ENCODE assay signal across 19 cellular contexts in genomic region chr4:186832906-186833305, GRCh38.
A peak's percentile ranks its signal among the peaks of the same experiment; 100 is the strongest.
DNase-seq lines count a peak whose midpoint lies in the region; ATAC-seq and TF ChIP-seq lines count a peak whose summit lies in the region.
"Had no signal": no experiment of that assay in that cellular context is flagged by ENCODE, and none has a peak within 500 bp of the region (broad histone marks: within the 10 kb centered on the region; RNA-seq: fewer than 3 reads in every experiment).

No MANE protein-coding gene starts in this region.

- no peaks in the 10 kb centered on the region for H3K36me3 Mint-ChIP-seq in endothelial cell (ENCODE audit: low read depth, unreplicated experiment)
- H3K36me3 Mint-ChIP-seq: CD4-positive, CD25-positive, alpha-beta regulatory T cell had no signal

- H3K4me2 ChIP-seq in mammary epithelial cell (ENCODE audit: insufficient read depth, low read depth, low read length) = no peak overlapping the region

- H3K27me3 Mint-ChIP-seq in endothelial cell (ENCODE audit: unreplicated experiment) = no peaks in the 10 kb centered on the region
- H3K27me3 Mint-ChIP-seq: B cell; CD4-positive, CD25-positive, alpha-beta regulatory T cell had no signal

- peak overlapping the region; percentile 34 for H3K27ac Mint-ChIP-seq in endothelial cell (ENCODE audit: unreplicated experiment)
- H3K27ac Mint-ChIP-seq: B cell; CD4-positive, CD25-positive, alpha-beta regulatory T cell had no signal

- no peak overlapping the region for H3K9ac ChIP-seq in mammary epithelial cell (ENCODE audit: insufficient read depth, low read length)
- H3K9ac ChIP-seq: GM23248 had no signal

- H3K9me3 Mint-ChIP-seq in endothelial cell (ENCODE audit: unreplicated experiment) = no peaks in the 10 kb centered on the region

- no peak overlapping the region for H3K4me3 Mint-ChIP-seq in endothelial cell (ENCODE audit: unreplicated experiment)
- H3K4me3 Mint-ChIP-seq: B cell; CD4-positive, CD25-positive, alpha-beta regulatory T cell had no signal

- CTCF ChIA-PET in mammary epithelial cell (lab: Charles Lee; ENCODE audit: low non-redundant PET) = no interaction called here

- WGBS in mammary epithelial cell (ENCODE audit: low coverage, missing lambda C conversion rate) = 8% methylated on average over 1 of the region's 1 CpG

- H3K4me3 ChIP-seq in mammary epithelial cell (replicated peaks in 1 of 3; ENCODE audit: insufficient read depth in 1 of 3, low read depth in 2 of 3, low read length in 3 of 3) (no peak overlapping the region), breast epithelium (no peak overlapping the region), thoracic aorta (no peak overlapping the region), coronary artery (no peak overlapping the region)
- H3K4me3 ChIP-seq: GM23248, MG63 had no signal

- H2AFZ ChIP-seq in mammary epithelial cell (ENCODE audit: low read depth, low read length) = peak overlapping the region; percentile 24
- H2AFZ ChIP-seq: GM23248 had no signal

- no peaks in the 10 kb centered on the region for H3K36me3 ChIP-seq in mammary epithelial cell (ENCODE audit: insufficient read depth, low read length)
- H3K36me3 ChIP-seq in breast epithelium = no peaks in the 10 kb centered on the region
- H3K36me3 ChIP-seq in thoracic aorta = no peaks in the 10 kb centered on the region
- H3K36me3 ChIP-seq: MG63 had no signal

- no TSS peak for BruUV-seq in mammary epithelial cell (replicated peaks; lab: Mats Ljungman, UMichigan)

- no peaks in the 10 kb centered on the region for H3K9me3 ChIP-seq in mammary epithelial cell (replicated peaks; ENCODE audit: insufficient read depth, low read length)
- H3K9me3 ChIP-seq in breast epithelium = no peaks in the 10 kb centered on the region
- no peaks in the 10 kb centered on the region for H3K9me3 ChIP-seq in thoracic aorta
- H3K9me3 ChIP-seq: MG63 had no signal

- peaks cover 10% of the 10 kb centered on the region for H3K4me1 Mint-ChIP-seq in endothelial cell (ENCODE audit: unreplicated experiment)
- H3K4me1 Mint-ChIP-seq: B cell; CD4-positive, CD25-positive, alpha-beta regulatory T cell had no signal

- H3K27ac ChIP-seq in mammary epithelial cell (ENCODE audit: insufficient read depth, low read depth, low read length) (peak overlapping the region; percentile 33), breast epithelium (no peak overlapping the region), thoracic aorta (no peak overlapping the region), coronary artery (no peak overlapping the region)
- H3K27ac ChIP-seq: 22Rv1, GM23248 had no signal

- dilution Hi-C loops in mammary epithelial cell (cut with HindIII; ENCODE audit: low sequenced_read_pairs) = no loop called here

- DNase-seq in mammary epithelial cell (peak; percentile 79), breast epithelium (ENCODE audit: low spot score in 2 of 2) (no peak), endothelial cell (ENCODE audit: low spot score) (no peak), iris pigment epithelial cell (ENCODE audit: low read depth) (peak; percentile 70), thoracic aorta (ENCODE audit: low spot score) (no peak), Right ventricle myocardium superior (no peak), coronary artery (ENCODE audit: low spot score) (no peak)
- DNase-seq: CD4-positive, CD25-positive, alpha-beta regulatory T cell; DMS53; GM23248; HCEC 1CT; MG63; NCI-H1092; NCI-H2081 treated with DMSO at 0.1 percent for 48 hours; NCI-H524 had no signal

- intact Hi-C loops in mammary epithelial cell (cut with micrococcal nuclease) (loop anchor here (5.0 kb wide), 1 partner anchor 106 kb away; no protein-coding TSS in a partner anchor), breast epithelium (cut with DNase I; ENCODE audit: low total_unique reads) (no loop called here), Right ventricle myocardium superior (cut with DNase I) (no loop called here)

- no peaks in the 10 kb centered on the region for H4K20me1 ChIP-seq in mammary epithelial cell (ENCODE audit: insufficient read depth, low read length)

- in situ Hi-C loops in mammary epithelial cell (cut with MboI; ENCODE audit: low sequenced_read_pairs in 2 of 2) = no loop called here

- no peaks in the 10 kb centered on the region for H3K79me2 ChIP-seq in mammary epithelial cell (ENCODE audit: insufficient read depth, low read length)

- TF ChIP-seq CTCF in mammary epithelial cell (conservative IDR thresholded peaks at IDR 0.05 in 1 of 2, IDR thresholded peaks at IDR 0.05 in 1 of 2; ENCODE audit: extremely low read depth in 1 of 2, insufficient read depth in 1 of 2, low read depth in 1 of 2, low read length in 2 of 2) (no peak), breast epithelium (IDR thresholded peaks at IDR 0.05) (no peak), endothelial cell (IDR thresholded peaks at IDR 0.05; ENCODE audit: unreplicated experiment) (no peak), thoracic aorta (IDR thresholded peaks at IDR 0.05) (no peak), coronary artery (IDR thresholded peaks at IDR 0.05) (no peak)

- ATAC-seq in thoracic aorta (ENCODE audit: insufficient number of reproducible peaks, low FRiP score, low read depth) (peak; percentile 28), HG03045 (IDR thresholded peaks at IDR 0.05; ENCODE audit: unreplicated experiment) (no peak), Right ventricle myocardium superior (ENCODE audit: poor library complexity) (no peak)
- ATAC-seq: Panc1 had no signal

- TF ChIP-seq POLR2A in breast epithelium (IDR thresholded peaks at IDR 0.05) = no peak

- H3K4me1 ChIP-seq in mammary epithelial cell (ENCODE audit: insufficient read depth, low read length) = peaks cover 23% of the 10 kb centered on the region
- H3K4me1 ChIP-seq in breast epithelium = no peaks in the 10 kb centered on the region
- H3K4me1 ChIP-seq in thoracic aorta (ENCODE audit: control insufficient read depth in 1 of 2, low read depth in 2 of 2) = no peaks in the 10 kb centered on the region

- H3K27me3 ChIP-seq in mammary epithelial cell (ENCODE audit: insufficient read depth, low read length) (no peaks in the 10 kb centered on the region), breast epithelium (no peaks in the 10 kb centered on the region), thoracic aorta (replicated peaks; ENCODE audit: insufficient read depth) (no peaks in the 10 kb centered on the region)
- H3K27me3 ChIP-seq: MG63 had no signal

Comparison
In these comparisons a context has a peak if more than half of its experiments do, and no peak if none do; other contexts are left out.
1. DNase-seq: peak in mammary epithelial cell (single experiment) and iris pigment epithelial cell (single experiment); none in breast epithelium (0 of 2), endothelial cell (single experiment), thoracic aorta (single experiment), Right ventricle myocardium superior (single experiment) and coronary artery (single experiment).